In the genomic region with DNA sequence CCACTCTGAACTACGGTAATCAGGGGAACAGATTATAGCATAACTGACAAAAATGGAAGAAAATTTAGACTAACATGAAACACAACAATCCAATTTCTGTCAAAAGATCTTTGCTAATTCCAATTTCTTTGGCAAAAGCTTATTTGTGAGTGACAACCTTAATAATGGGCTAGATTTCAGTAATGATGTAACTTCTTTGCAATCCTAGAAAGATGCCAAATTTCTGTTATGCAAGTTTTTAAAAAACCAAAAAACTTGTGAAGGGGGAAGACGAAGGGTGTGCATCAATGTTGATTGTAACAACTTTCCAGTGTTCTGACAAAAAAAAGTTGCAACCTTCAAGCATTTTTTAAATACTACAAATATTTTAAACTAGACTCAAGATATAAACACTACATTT, we compare ENCODE assay signal across 1 cellular context.
TF ChIP-seq lines count a peak whose summit lies in the region.

No MANE protein-coding gene starts in this region.

TF ChIP-seq in K562, 482 proteins besides CTCF, POLR2A, EP300 and RAD21 (continued from another document):
- TF ChIP-seq, protein P1, sequence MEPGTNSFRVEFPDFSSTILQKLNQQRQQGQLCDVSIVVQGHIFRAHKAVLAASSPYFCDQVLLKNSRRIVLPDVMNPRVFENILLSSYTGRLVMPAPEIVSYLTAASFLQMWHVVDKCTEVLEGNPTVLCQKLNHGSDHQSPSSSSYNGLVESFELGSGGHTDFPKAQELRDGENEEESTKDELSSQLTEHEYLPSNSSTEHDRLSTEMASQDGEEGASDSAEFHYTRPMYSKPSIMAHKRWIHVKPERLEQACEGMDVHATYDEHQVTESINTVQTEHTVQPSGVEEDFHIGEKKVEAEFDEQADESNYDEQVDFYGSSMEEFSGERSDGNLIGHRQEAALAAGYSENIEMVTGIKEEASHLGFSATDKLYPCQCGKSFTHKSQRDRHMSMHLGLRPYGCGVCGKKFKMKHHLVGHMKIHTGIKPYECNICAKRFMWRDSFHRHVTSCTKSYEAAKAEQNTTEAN (CRISPR knock-in tag; IDR thresholded peaks at IDR 0.05): no peak
- TF ChIP-seq ZBTB7A (IDR thresholded peaks at IDR 0.05; ENCODE audit: borderline replicate concordance, control insufficient read depth, low read depth, low read length) (no peak), NCOA4 (IDR thresholded peaks at IDR 0.05; ENCODE audit: partially characterized antibody) (no peak), E2F3 (CRISPR knock-in tag; IDR thresholded peaks at IDR 0.05) (no peak), MTA2 (IDR thresholded peaks at IDR 0.05; ENCODE audit: low read depth) (no peak), TRIM24 (IDR thresholded peaks at IDR 0.05) (peak in 1 of 2 experiments; percentile 32; a peak in 1 of 4 replicates), TARDBP (IDR thresholded peaks at IDR 0.05) (no peak), KLF1 (tag; IDR thresholded peaks at IDR 0.05) (no peak), CEBPG (CRISPR knock-in tag; IDR thresholded peaks at IDR 0.05) (no peak), CEBPG (tag; conservative IDR thresholded peaks at IDR 0.05 in 1 of 2, IDR thresholded peaks at IDR 0.05 in 1 of 2) (peak in 1 of 2 experiments; percentile 87; a peak in 2 of 4 replicates), KDM4B (IDR thresholded peaks at IDR 0.05; ENCODE audit: borderline replicate concordance in 2 of 2, low read depth in 1 of 2) (no peak), FOXP1 (CRISPR knock-in tag; IDR thresholded peaks at IDR 0.05) (no peak), MCM5 (IDR thresholded peaks at IDR 0.05; ENCODE audit: low read depth) (no peak), NFIX (CRISPR knock-in tag; IDR thresholded peaks at IDR 0.05; ENCODE audit: low read depth) (no peak), ELF2 (CRISPR knock-in tag; IDR thresholded peaks at IDR 0.05) (no peak), MEIS2 (IDR thresholded peaks at IDR 0.05; ENCODE audit: partially characterized antibody) (peak; percentile 18)
- TF ChIP-seq, protein P2, sequence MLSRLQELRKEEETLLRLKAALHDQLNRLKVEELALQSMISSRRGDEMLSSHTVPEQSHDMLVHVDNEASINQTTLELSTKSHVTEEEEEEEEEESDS (CRISPR knock-in tag; IDR thresholded peaks at IDR 0.05): no peak
- TF ChIP-seq, protein P3, sequence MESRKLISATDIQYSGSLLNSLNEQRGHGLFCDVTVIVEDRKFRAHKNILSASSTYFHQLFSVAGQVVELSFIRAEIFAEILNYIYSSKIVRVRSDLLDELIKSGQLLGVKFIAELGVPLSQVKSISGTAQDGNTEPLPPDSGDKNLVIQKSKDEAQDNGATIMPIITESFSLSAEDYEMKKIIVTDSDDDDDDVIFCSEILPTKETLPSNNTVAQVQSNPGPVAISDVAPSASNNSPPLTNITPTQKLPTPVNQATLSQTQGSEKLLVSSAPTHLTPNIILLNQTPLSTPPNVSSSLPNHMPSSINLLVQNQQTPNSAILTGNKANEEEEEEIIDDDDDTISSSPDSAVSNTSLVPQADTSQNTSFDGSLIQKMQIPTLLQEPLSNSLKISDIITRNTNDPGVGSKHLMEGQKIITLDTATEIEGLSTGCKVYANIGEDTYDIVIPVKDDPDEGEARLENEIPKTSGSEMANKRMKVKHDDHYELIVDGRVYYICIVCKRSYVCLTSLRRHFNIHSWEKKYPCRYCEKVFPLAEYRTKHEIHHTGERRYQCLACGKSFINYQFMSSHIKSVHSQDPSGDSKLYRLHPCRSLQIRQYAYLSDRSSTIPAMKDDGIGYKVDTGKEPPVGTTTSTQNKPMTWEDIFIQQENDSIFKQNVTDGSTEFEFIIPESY (CRISPR knock-in tag; IDR thresholded peaks at IDR 0.05): no peak
- TF ChIP-seq, protein P4, sequence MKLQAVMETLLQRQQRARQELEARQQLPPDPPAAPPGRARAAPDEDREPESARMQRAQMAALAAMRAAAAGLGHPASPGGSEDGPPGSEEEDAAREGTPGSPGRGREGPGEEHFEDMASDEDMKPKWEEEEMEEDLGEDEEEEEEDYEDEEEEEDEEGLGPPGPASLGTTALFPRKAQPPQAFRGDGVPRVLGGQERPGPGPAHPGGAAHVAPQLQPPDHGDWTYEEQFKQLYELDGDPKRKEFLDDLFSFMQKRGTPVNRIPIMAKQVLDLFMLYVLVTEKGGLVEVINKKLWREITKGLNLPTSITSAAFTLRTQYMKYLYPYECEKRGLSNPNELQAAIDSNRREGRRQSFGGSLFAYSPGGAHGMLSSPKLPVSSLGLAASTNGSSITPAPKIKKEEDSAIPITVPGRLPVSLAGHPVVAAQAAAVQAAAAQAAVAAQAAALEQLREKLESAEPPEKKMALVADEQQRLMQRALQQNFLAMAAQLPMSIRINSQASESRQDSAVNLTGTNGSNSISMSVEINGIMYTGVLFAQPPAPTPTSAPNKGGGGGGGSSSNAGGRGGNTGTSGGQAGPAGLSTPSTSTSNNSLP (IDR thresholded peaks at IDR 0.05; ENCODE audit: borderline replicate concordance, low read depth, low read length): no peak
- TF ChIP-seq, protein P5, sequence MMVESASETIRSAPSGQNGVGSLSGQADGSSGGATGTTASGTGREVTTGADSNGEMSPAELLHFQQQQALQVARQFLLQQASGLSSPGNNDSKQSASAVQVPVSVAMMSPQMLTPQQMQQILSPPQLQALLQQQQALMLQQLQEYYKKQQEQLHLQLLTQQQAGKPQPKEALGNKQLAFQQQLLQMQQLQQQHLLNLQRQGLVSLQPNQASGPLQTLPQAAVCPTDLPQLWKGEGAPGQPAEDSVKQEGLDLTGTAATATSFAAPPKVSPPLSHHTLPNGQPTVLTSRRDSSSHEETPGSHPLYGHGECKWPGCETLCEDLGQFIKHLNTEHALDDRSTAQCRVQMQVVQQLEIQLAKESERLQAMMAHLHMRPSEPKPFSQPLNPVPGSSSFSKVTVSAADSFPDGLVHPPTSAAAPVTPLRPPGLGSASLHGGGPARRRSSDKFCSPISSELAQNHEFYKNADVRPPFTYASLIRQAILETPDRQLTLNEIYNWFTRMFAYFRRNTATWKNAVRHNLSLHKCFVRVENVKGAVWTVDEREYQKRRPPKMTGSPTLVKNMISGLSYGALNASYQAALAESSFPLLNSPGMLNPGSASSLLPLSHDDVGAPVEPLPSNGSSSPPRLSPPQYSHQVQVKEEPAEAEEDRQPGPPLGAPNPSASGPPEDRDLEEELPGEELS (CRISPR knock-in tag; IDR thresholded peaks at IDR 0.05; ENCODE audit: borderline replicate concordance): no peak
- TF ChIP-seq, protein P6, sequence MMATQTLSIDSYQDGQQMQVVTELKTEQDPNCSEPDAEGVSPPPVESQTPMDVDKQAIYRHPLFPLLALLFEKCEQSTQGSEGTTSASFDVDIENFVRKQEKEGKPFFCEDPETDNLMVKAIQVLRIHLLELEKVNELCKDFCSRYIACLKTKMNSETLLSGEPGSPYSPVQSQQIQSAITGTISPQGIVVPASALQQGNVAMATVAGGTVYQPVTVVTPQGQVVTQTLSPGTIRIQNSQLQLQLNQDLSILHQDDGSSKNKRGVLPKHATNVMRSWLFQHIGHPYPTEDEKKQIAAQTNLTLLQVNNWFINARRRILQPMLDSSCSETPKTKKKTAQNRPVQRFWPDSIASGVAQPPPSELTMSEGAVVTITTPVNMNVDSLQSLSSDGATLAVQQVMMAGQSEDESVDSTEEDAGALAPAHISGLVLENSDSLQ (IDR thresholded peaks at IDR 0.05): peak; percentile 53; the same call in 1 of the 2 replicates
- TF ChIP-seq, protein P7, sequence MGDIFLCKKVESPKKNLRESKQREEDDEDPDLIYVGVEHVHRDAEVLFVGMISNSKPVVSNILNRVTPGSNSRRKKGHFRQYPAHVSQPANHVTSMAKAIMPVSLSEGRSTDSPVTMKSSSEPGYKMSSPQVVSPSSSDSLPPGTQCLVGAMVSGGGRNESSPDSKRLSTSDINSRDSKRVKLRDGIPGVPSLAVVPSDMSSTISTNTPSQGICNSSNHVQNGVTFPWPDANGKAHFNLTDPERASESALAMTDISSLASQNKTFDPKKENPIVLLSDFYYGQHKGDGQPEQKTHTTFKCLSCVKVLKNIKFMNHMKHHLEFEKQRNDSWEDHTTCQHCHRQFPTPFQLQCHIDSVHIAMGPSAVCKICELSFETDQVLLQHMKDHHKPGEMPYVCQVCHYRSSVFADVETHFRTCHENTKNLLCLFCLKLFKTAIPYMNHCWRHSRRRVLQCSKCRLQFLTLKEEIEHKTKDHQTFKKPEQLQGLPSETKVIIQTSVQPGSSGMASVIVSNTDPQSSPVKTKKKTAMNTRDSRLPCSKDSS (IDR thresholded peaks at IDR 0.05; ENCODE audit: low read depth, partially characterized antibody): no peak
